Comparison of ENCODE assay signal across 10 cellular contexts in genomic region chr19:18174983-18175382, GRCh38. TPM values are rescaled to one million over a fixed set of nuclear protein-coding genes. Genes with fewer than 3 reads are reported as not detected.
DNase-seq lines count a peak whose midpoint lies in the region; ATAC-seq and TF ChIP-seq lines count a peak whose summit lies in the region.
"Had no signal": no experiment of that assay in that cellular context is flagged by ENCODE, and none has a peak within 500 bp of the region (broad histone marks: within the 10 kb centered on the region; RNA-seq: fewer than 3 reads in every experiment).

No MANE protein-coding gene starts in this region.

- DNase-seq in GM13977 (ENCODE audit: low spot score) (peak; percentile 15), memory B cell (ENCODE audit: low spot score in 2 of 2) (no peak), GOT3 (lab: John Stamatoyannopoulos, UW) (no peak), activated gamma-delta T cell treated with Interleukin-2 at 50 U/mL for 16 hours (no peak), C1 segment of cervical spinal cord (lab: John Stamatoyannopoulos, UW) (no peak)
- no peak for DNase-seq in activated T-helper 2 cell treated with anti-CD3 and anti-CD28 coated beads, Interferon-gamma antibody, Interleukin-2, Interleukin-4, amounts not matched to agents 10 μg/mL and 5 μg/mL and 100 μg/mL, durations not matched to agents 14 hours and 24 hours and 36 hours (ENCODE audit: low spot score)
- DNase-seq: glutamatergic neuron, NCI-H446 treated with DMSO at 0.1 percent for 48 hours had no signal

- peaks cover 7% of the 10 kb centered on the region for H3K4me1 ChIP-seq in ACC112 (ENCODE audit: control insufficient read depth, insufficient read depth, low read length, unreplicated experiment)

- in situ Hi-C loops in GM13977 (cut with MboI; ENCODE audit: low pct_unique_long_range_greater_than_20kb, low sequenced_read_pairs, unreplicated experiment) = no loop called here

- no peaks in the 10 kb centered on the region for H3K27me3 ChIP-seq in ACC112 (ENCODE audit: insufficient read depth, low read length)

- H3K4me3 Mint-ChIP-seq in activated T-helper 2 cell treated with anti-CD3 and anti-CD28 coated beads, Interferon-gamma antibody, Interleukin-2, Interleukin-4, amounts not matched to agents 10 μg/mL and 5 μg/mL and 100 μg/mL, durations not matched to agents 14 hours and 24 hours and 36 hours (ENCODE audit: low read depth) = peak overlapping the region; percentile 85
- peak overlapping the region; percentile 96 for H3K4me3 Mint-ChIP-seq in memory B cell

- H3K36me3 ChIP-seq in ACC112 (ENCODE audit: insufficient read depth, low read length) = no peaks in the 10 kb centered on the region; the same call in 1 of the 2 replicates

- no peaks in the 10 kb centered on the region for H3K79me2 ChIP-seq in ACC112 (ENCODE audit: control insufficient read depth, insufficient read depth, low read length, unreplicated experiment)

- H3K4me3 ChIP-seq in ACC112 (ENCODE audit: low read depth, low read length) = peak overlapping the region; percentile 84; the same call in 1 of the 2 replicates

- ATAC-seq in memory B cell (ENCODE audit: low read depth) = no peak
- no peak for ATAC-seq in HG02884 (IDR thresholded peaks at IDR 0.05; ENCODE audit: unreplicated experiment)

- intact Hi-C loops in activated T-helper 2 cell treated with anti-CD3 and anti-CD28 coated beads, Interferon-gamma antibody, Interleukin-2, Interleukin-4, amounts not matched to agents 10 μg/mL and 5 μg/mL and 100 μg/mL, durations not matched to agents 14 hours and 24 hours and 36 hours (cut with micrococcal nuclease) = loop anchor here (2.0 kb wide), 1 partner anchor 18 kb away; the partner anchor contains the start of gene MPV17L2

- H3K36me3 Mint-ChIP-seq in activated T-helper 2 cell treated with anti-CD3 and anti-CD28 coated beads, Interferon-gamma antibody, Interleukin-2, Interleukin-4, amounts not matched to agents 10 μg/mL and 5 μg/mL and 100 μg/mL, durations not matched to agents 14 hours and 24 hours and 36 hours (ENCODE audit: low read depth) = peaks cover 10% of the 10 kb centered on the region
- peaks cover 24% of the 10 kb centered on the region for H3K36me3 Mint-ChIP-seq in memory B cell

- no peaks in the 10 kb centered on the region for H3K9me3 Mint-ChIP-seq in activated T-helper 2 cell treated with anti-CD3 and anti-CD28 coated beads, Interferon-gamma antibody, Interleukin-2, Interleukin-4, amounts not matched to agents 10 μg/mL and 5 μg/mL and 100 μg/mL, durations not matched to agents 14 hours and 24 hours and 36 hours
- no peaks in the 10 kb centered on the region for H3K9me3 Mint-ChIP-seq in memory B cell

- peaks cover 22% of the 10 kb centered on the region for H3K4me1 Mint-ChIP-seq in activated T-helper 2 cell treated with anti-CD3 and anti-CD28 coated beads, Interferon-gamma antibody, Interleukin-2, Interleukin-4, amounts not matched to agents 10 μg/mL and 5 μg/mL and 100 μg/mL, durations not matched to agents 14 hours and 24 hours and 36 hours (ENCODE audit: low read depth)
- peaks cover 51% of the 10 kb centered on the region for H3K4me1 Mint-ChIP-seq in memory B cell

- H3K27ac ChIP-seq in ACC112 (ENCODE audit: low read depth, low read length) = no peak overlapping the region

- H2AFZ ChIP-seq in ACC112 (ENCODE audit: low read length, unreplicated experiment) = no peak overlapping the region

- no peaks in the 10 kb centered on the region for H3K27me3 Mint-ChIP-seq in activated T-helper 2 cell treated with anti-CD3 and anti-CD28 coated beads, Interferon-gamma antibody, Interleukin-2, Interleukin-4, amounts not matched to agents 10 μg/mL and 5 μg/mL and 100 μg/mL, durations not matched to agents 14 hours and 24 hours and 36 hours (ENCODE audit: low read depth)
- H3K27me3 Mint-ChIP-seq in memory B cell = no peaks in the 10 kb centered on the region

- no peak overlapping the region for H3K27ac Mint-ChIP-seq in activated T-helper 2 cell treated with anti-CD3 and anti-CD28 coated beads, Interferon-gamma antibody, Interleukin-2, Interleukin-4, amounts not matched to agents 10 μg/mL and 5 μg/mL and 100 μg/mL, durations not matched to agents 14 hours and 24 hours and 36 hours
- H3K27ac Mint-ChIP-seq in memory B cell = peak overlapping the region; percentile 99

- TF ChIP-seq CTCF in GM13977 (IDR thresholded peaks at IDR 0.05; ENCODE audit: extremely low read depth, insufficient read depth, missing control alignments) = no peak

RNA-seq across cellular contexts. Expression of gene IFI30, which starts 1.4 kb away (rescaled TPM):
- 37.0 and 41.2 TPM in 2 replicates for total RNA-seq in activated T-helper 2 cell treated with anti-CD3 and anti-CD28 coated beads, Interferon-gamma antibody, Interleukin-2, Interleukin-4, amounts not matched to agents 10 μg/mL and 5 μg/mL and 100 μg/mL, durations not matched to agents 14 hours and 24 hours and 36 hours

RNA-seq across cellular contexts. Expression of gene MPV17L2, which starts 18.0 kb away (rescaled TPM):
- total RNA-seq in activated T-helper 2 cell treated with anti-CD3 and anti-CD28 coated beads, Interferon-gamma antibody, Interleukin-2, Interleukin-4, amounts not matched to agents 10 μg/mL and 5 μg/mL and 100 μg/mL, durations not matched to agents 14 hours and 24 hours and 36 hours = 14.5 and 14.8 TPM in 2 replicates

RNA-seq across cellular contexts. Expression of gene PIK3R2, which starts 22.0 kb away (rescaled TPM):
- 19.4 and 21.4 TPM in 2 replicates for total RNA-seq in activated T-helper 2 cell treated with anti-CD3 and anti-CD28 coated beads, Interferon-gamma antibody, Interleukin-2, Interleukin-4, amounts not matched to agents 10 μg/mL and 5 μg/mL and 100 μg/mL, durations not matched to agents 14 hours and 24 hours and 36 hours

RNA-seq across cellular contexts. Expression of gene RAB3A, which starts 28.9 kb away (rescaled TPM):
- total RNA-seq in activated T-helper 2 cell treated with anti-CD3 and anti-CD28 coated beads, Interferon-gamma antibody, Interleukin-2, Interleukin-4, amounts not matched to agents 10 μg/mL and 5 μg/mL and 100 μg/mL, durations not matched to agents 14 hours and 24 hours and 36 hours = 6.3 and 7.4 TPM in 2 replicates

RNA-seq across cellular contexts. Expression of gene PDE4C, which starts 51.3 kb away (rescaled TPM):
- 0.14 TPM in 2 replicates for total RNA-seq in activated T-helper 2 cell treated with anti-CD3 and anti-CD28 coated beads, Interferon-gamma antibody, Interleukin-2, Interleukin-4, amounts not matched to agents 10 μg/mL and 5 μg/mL and 100 μg/mL, durations not matched to agents 14 hours and 24 hours and 36 hours
